In genomic region chr18:24868760-24869237, GRCh38 we compare ENCODE assay signal across 17 cellular contexts.
DNase-seq lines count a peak whose midpoint lies in the region; ATAC-seq and FAIRE-seq lines count a peak whose summit lies in the region.
"Had no signal": no experiment of that assay in that cellular context is flagged by ENCODE, and none has a peak within 500 bp of the region (broad histone marks: within the 10 kb centered on the region; RNA-seq: fewer than 3 reads in every experiment).

No MANE protein-coding gene starts in this region.

- H2AK5ac ChIP-seq in mesenchymal stem cell (ENCODE audit: low read length, severe bottlenecking): no peak overlapping the region

- H2BK15ac ChIP-seq in mesenchymal stem cell (ENCODE audit: low read depth, poor library complexity, severe bottlenecking): no peak overlapping the region

- no peaks in the 10 kb centered on the region for H3K9me3 ChIP-seq in mesenchymal stem cell (ENCODE audit: control insufficient read depth, low read length)
- H3K9me3 ChIP-seq in Karpas-422 (ENCODE audit: low read length): no peaks in the 10 kb centered on the region
- H3K9me3 ChIP-seq: uterus had no signal

- no peaks in the 10 kb centered on the region for H3K9me2 ChIP-seq in Karpas-422 (replicated peaks; ENCODE audit: insufficient read depth, low read length)

- H2AFZ ChIP-seq in mesenchymal stem cell (ENCODE audit: low read depth, low read length) (no peak overlapping the region), Karpas-422 (ENCODE audit: low read length) (no peak overlapping the region)

- 0% methylated on average over 1 of the region's 4 CpGs for WGBS in mesenchymal stem cell

- H2BK120ac ChIP-seq in mesenchymal stem cell (ENCODE audit: low read depth, low read length): no peak overlapping the region

- H3K4me1 ChIP-seq in mesenchymal stem cell (ENCODE audit: control insufficient read depth, insufficient read depth, low read depth, low read length) (no peaks in the 10 kb centered on the region), Karpas-422 (ENCODE audit: low read length) (no peaks in the 10 kb centered on the region)
- H3K4me1 ChIP-seq: uterus had no signal

- H3K27ac ChIP-seq in mesenchymal stem cell (ENCODE audit: low read length, poor library complexity, severe bottlenecking): no peak overlapping the region
- no peak overlapping the region for H3K27ac ChIP-seq in Karpas-422 (ENCODE audit: low read length)
- H3K27ac ChIP-seq: RWPE1, uterus had no signal

- H3K4ac ChIP-seq in mesenchymal stem cell (ENCODE audit: low read depth in 1 of 2, low read length in 2 of 2): no peak overlapping the region

- no peak overlapping the region for H3K4me3 ChIP-seq in mesenchymal stem cell (ENCODE audit: insufficient read depth in 1 of 2, low read depth in 1 of 2, low read length in 2 of 2)
- no peak overlapping the region for H3K4me3 ChIP-seq in Karpas-422 (ENCODE audit: low read length)
- H3K4me3 ChIP-seq: uterus had no signal

- H3K79me1 ChIP-seq in mesenchymal stem cell (replicated peaks; ENCODE audit: low read length, poor library complexity, severe bottlenecking): no peaks in the 10 kb centered on the region

- FAIRE-seq in TTC549 (lab: Jason Lieb, UNC): peak; percentile 100
- FAIRE-seq: astrocyte had no signal

- H3K4me2 ChIP-seq in mesenchymal stem cell (ENCODE audit: low read length, poor library complexity, severe bottlenecking): no peak overlapping the region
- H3K4me2 ChIP-seq in Karpas-422 (ENCODE audit: low read depth, low read length, poor library complexity, severe bottlenecking): no peak overlapping the region

- ATAC-seq in GM19455 (IDR thresholded peaks at IDR 0.05; ENCODE audit: unreplicated experiment): no peak

- H2BK12ac ChIP-seq in mesenchymal stem cell (ENCODE audit: low read length in 2 of 2): no peak overlapping the region

- H4K91ac ChIP-seq in mesenchymal stem cell (ENCODE audit: low read length): no peak overlapping the region

- H3K27me3 ChIP-seq in mesenchymal stem cell (ENCODE audit: control insufficient read depth in 1 of 2, insufficient read depth in 1 of 2, low read length in 2 of 2) (no peaks in the 10 kb centered on the region), Karpas-422 (ENCODE audit: low read length) (no peaks in the 10 kb centered on the region)
- H3K27me3 ChIP-seq: uterus had no signal

- no peak overlapping the region for H4K8ac ChIP-seq in mesenchymal stem cell (ENCODE audit: low read length)

- H3K9ac ChIP-seq in mesenchymal stem cell (ENCODE audit: low read length) (no peak overlapping the region), Karpas-422 (ENCODE audit: low read length) (no peak overlapping the region)

- no peak overlapping the region for H3K23ac ChIP-seq in mesenchymal stem cell (ENCODE audit: low read length in 2 of 2)

- no peak overlapping the region for H3K14ac ChIP-seq in mesenchymal stem cell (ENCODE audit: low read length in 2 of 2)

- no peak overlapping the region for H2BK5ac ChIP-seq in mesenchymal stem cell (ENCODE audit: low read depth, low read length, poor library complexity, severe bottlenecking)

- H3K36me3 ChIP-seq in mesenchymal stem cell (ENCODE audit: control insufficient read depth in 1 of 2, insufficient read depth in 2 of 2, low read depth in 1 of 2, low read length in 2 of 2): no peaks in the 10 kb centered on the region
- no peaks in the 10 kb centered on the region for H3K36me3 ChIP-seq in Karpas-422 (ENCODE audit: insufficient read depth, low read length)
- H3K36me3 ChIP-seq: uterus had no signal

- no peak overlapping the region for H3K18ac ChIP-seq in mesenchymal stem cell (ENCODE audit: low read depth in 1 of 2, low read length in 2 of 2)

- no peaks in the 10 kb centered on the region for H4K20me1 ChIP-seq in Karpas-422 (ENCODE audit: insufficient read depth, low read depth, low read length)

- peak; percentile 51 for DNase-seq in AG08396 (ENCODE audit: low spot score)
- DNase-seq in H4 (ENCODE audit: low spot score): peak; percentile 84
- DNase-seq in mesenchymal stem cell: peak; percentile 90
- DNase-seq in Karpas-422: no peak
- DNase-seq in iPS-NIHi11 (ENCODE audit: low spot score): no peak
- no peak for DNase-seq in germinal center (ENCODE audit: low spot score)
- DNase-seq: activated B cell treated with CpG ODN at 0.5 μM for 24 hours, AML-193, cortex of kidney, hippocampal formation, NCI-H2029 treated with DMSO at 0.1 percent for 48 hours, NCI-H82, uterus had no signal

- no peaks in the 10 kb centered on the region for H3K79me2 ChIP-seq in Karpas-422 (ENCODE audit: low read length)

Comparison
In these comparisons a context has a peak if more than half of its experiments do, and no peak if none do; other contexts are left out.
1. DNase-seq: peak in AG08396 (single experiment), H4 (single experiment) and mesenchymal stem cell (single experiment); none in Karpas-422 (single experiment), iPS-NIHi11 (single experiment) and germinal center (single experiment).